Comparison of ENCODE assay signal across 12 cellular contexts in genomic region chr2:143705108-143705686, GRCh38.
A peak's percentile ranks its signal among the peaks of the same experiment; 100 is the strongest.
DNase-seq lines count a peak whose midpoint lies in the region; ATAC-seq, FAIRE-seq and TF ChIP-seq lines count a peak whose summit lies in the region.
"Had no signal": no experiment of that assay in that cellular context is flagged by ENCODE, and none has a peak within 500 bp of the region (broad histone marks: within the 10 kb centered on the region; RNA-seq: fewer than 3 reads in every experiment).

No MANE protein-coding gene starts in this region.

- TF ChIP-seq CTCF in D721Med (IDR thresholded peaks at IDR 0.05; ENCODE audit: insufficient read depth, missing control alignments) = no peak
- no peak for TF ChIP-seq CTCF in RWPE2 (IDR thresholded peaks at IDR 0.05; ENCODE audit: poor library complexity, severe bottlenecking)
- no peak for TF ChIP-seq CTCF in foreskin keratinocyte (conservative IDR thresholded peaks at IDR 0.05)
- TF ChIP-seq CTCF in gastrocnemius medialis (IDR thresholded peaks at IDR 0.05 in 4 of 5, conservative IDR thresholded peaks at IDR 0.05 in 1 of 5) = no peak

- peak; percentile 92 for FAIRE-seq in D721Med (lab: Jason Lieb, UNC)

- peak; percentile 51 for ATAC-seq in GM21717 (IDR thresholded peaks at IDR 0.05; ENCODE audit: unreplicated experiment)
- peak; percentile 86 for ATAC-seq in RWPE2 (ENCODE audit: low read depth)
- ATAC-seq in foreskin keratinocyte = peak; percentile 95
- no peak for ATAC-seq in HG02623 (IDR thresholded peaks at IDR 0.05; ENCODE audit: unreplicated experiment)
- no peak for ATAC-seq in GM18873 (IDR thresholded peaks at IDR 0.05; ENCODE audit: low FRiP score, unreplicated experiment)
- no peak for ATAC-seq in gastrocnemius medialis

- H3K9me3 ChIP-seq in RWPE2 (ENCODE audit: severe bottlenecking) = no peaks in the 10 kb centered on the region
- no peaks in the 10 kb centered on the region for H3K9me3 ChIP-seq in gastrocnemius medialis

- no peak overlapping the region for H3K4me3 ChIP-seq in RWPE2 (ENCODE audit: severe bottlenecking)
- H3K4me3 ChIP-seq in gastrocnemius medialis = no peak overlapping the region
- H3K4me3 ChIP-seq: GM23248 had no signal

- TF ChIP-seq POLR2A in gastrocnemius medialis (IDR thresholded peaks at IDR 0.05) = no peak

- H3K36me3 ChIP-seq in RWPE2 (ENCODE audit: low read depth) = no peaks in the 10 kb centered on the region
- H3K36me3 ChIP-seq in gastrocnemius medialis = no peaks in the 10 kb centered on the region

- DNase-seq in D721Med (ENCODE audit: insufficient read length, low spot score) = no peak
- no peak for DNase-seq in RWPE2 (ENCODE audit: low spot score)
- peak; percentile 67 to 83 for DNase-seq in foreskin keratinocyte
- DNase-seq in AG20443 (ENCODE audit: low spot score) = no peak
- DNase-seq in gastrocnemius medialis = no peak
- DNase-seq: activated CD4-positive, alpha-beta T cell treated with anti-CD3 and anti-CD28 coated beads for 48 hours; amniotic stem cell; GM23248; NCI-H187 treated with DMSO at 0.1 percent for 48 hours had no signal

- H3K4me1 ChIP-seq in RWPE2 (ENCODE audit: insufficient read depth, poor library complexity, severe bottlenecking) = peaks cover 15% of the 10 kb centered on the region
- peaks cover 10% of the 10 kb centered on the region for H3K4me1 ChIP-seq in foreskin keratinocyte
- H3K4me1 ChIP-seq in gastrocnemius medialis = no peaks in the 10 kb centered on the region

- peak overlapping the region; percentile 44 for H3K27ac ChIP-seq in RWPE2 (ENCODE audit: poor library complexity, severe bottlenecking)
- H3K27ac ChIP-seq in foreskin keratinocyte = peak overlapping the region; percentile 54
- no peak overlapping the region for H3K27ac ChIP-seq in gastrocnemius medialis
- H3K27ac ChIP-seq: GM23248 had no signal

- no peaks in the 10 kb centered on the region for H3K27me3 ChIP-seq in RWPE2 (ENCODE audit: insufficient read depth, poor library complexity, severe bottlenecking)
- H3K27me3 ChIP-seq in foreskin keratinocyte = no peaks in the 10 kb centered on the region
- H3K27me3 ChIP-seq in gastrocnemius medialis = no peaks in the 10 kb centered on the region

- in situ Hi-C loops in gastrocnemius medialis (cut with MboI; ENCODE audit: low sequenced_read_pairs in 4 of 4) = no loop called here

- intact Hi-C loops in gastrocnemius medialis (cut with DNase I; ENCODE audit: low total_unique reads) = no loop called here

Comparison
In these comparisons a context has a peak if more than half of its experiments do, and no peak if none do; other contexts are left out.
1. DNase-seq: peak in foreskin keratinocyte (2 of 2); none in D721Med (single experiment), RWPE2 (single experiment), AG20443 (single experiment) and gastrocnemius medialis (0 of 2).
2. ATAC-seq: peak in GM21717 (single experiment), RWPE2 (single experiment) and foreskin keratinocyte (single experiment); none in HG02623 (single experiment), GM18873 (single experiment) and gastrocnemius medialis (0 of 2).
3. H3K27ac ChIP-seq: peak in RWPE2 (single experiment) and foreskin keratinocyte (single experiment); none in gastrocnemius medialis (0 of 4).